In genomic region chr2:180655842-180656454, GRCh38 we compare ENCODE assay signal across 19 cellular contexts.
DNase-seq lines count a peak whose midpoint lies in the region; ATAC-seq and TF ChIP-seq lines count a peak whose summit lies in the region.
"Had no signal": no experiment of that assay in that cellular context is flagged by ENCODE, and none has a peak within 500 bp of the region (broad histone marks: within the 10 kb centered on the region; RNA-seq: fewer than 3 reads in every experiment).

No MANE protein-coding gene starts in this region.

- H3K4me2 ChIP-seq in IMR-90 (ENCODE audit: low read depth, low read length): no peak overlapping the region

- TF ChIP-seq RAD21 in IMR-90 (IDR thresholded peaks at IDR 0.05; ENCODE audit: low read length): no peak

- no peak overlapping the region for H3K23ac ChIP-seq in IMR-90 (ENCODE audit: low read depth, low read length)

- no CpG with 5 or more reads among the region's 1 CpG for WGBS in IMR-90 (ENCODE audit: extremely low coverage in 2 of 2, insufficient read length in 1 of 2), 2 experiments
- 78 to 87% methylated on average over 1 of the region's 1 CpG for whole genome bisulfite sequencing in lower leg skin, 2 donors

- H3K9ac ChIP-seq in IMR-90 (ENCODE audit: low read depth, low read length): no peak overlapping the region

- dilution Hi-C loops in IMR-90 (cut with HindIII; ENCODE audit: low sequenced_read_pairs, unreplicated experiment): no loop called here

- no peak overlapping the region; the same call in 1 of the 2 replicates for H3K14ac ChIP-seq in IMR-90 (replicated peaks; ENCODE audit: low read depth, low read length)

- no peak overlapping the region for H2AK5ac ChIP-seq in IMR-90 (ENCODE audit: low read depth, low read length)

- H2AFZ ChIP-seq in IMR-90 (replicated peaks; ENCODE audit: low read length, poor library complexity): no peak overlapping the region

- no peaks in the 10 kb centered on the region for H3K36me3 Mint-ChIP-seq in endothelial cell (ENCODE audit: low read depth, unreplicated experiment)
- no peaks in the 10 kb centered on the region for H3K36me3 Mint-ChIP-seq in nephron progenitor cell (ENCODE audit: low read depth)
- H3K36me3 Mint-ChIP-seq: activated naive CD8-positive, alpha-beta T cell had no signal

- no peak for ATAC-seq in IMR-90 (ENCODE audit: low read depth)
- no peak for ATAC-seq in GM18520 (IDR thresholded peaks at IDR 0.05; ENCODE audit: unreplicated experiment)
- no peak for ATAC-seq in HG03520 (IDR thresholded peaks at IDR 0.05; ENCODE audit: unreplicated experiment)

- H3K27ac Mint-ChIP-seq in endothelial cell (ENCODE audit: unreplicated experiment) (no peak overlapping the region), nephron progenitor cell (no peak overlapping the region)
- H3K27ac Mint-ChIP-seq: activated naive CD8-positive, alpha-beta T cell had no signal

- peaks cover 1% of the 10 kb centered on the region for H3K27me3 Mint-ChIP-seq in endothelial cell (ENCODE audit: unreplicated experiment)
- H3K27me3 Mint-ChIP-seq in nephron progenitor cell (ENCODE audit: low read depth, poor library complexity): peaks cover 3% of the 10 kb centered on the region
- H3K27me3 Mint-ChIP-seq: activated naive CD8-positive, alpha-beta T cell had no signal

- H2BK5ac ChIP-seq in IMR-90 (ENCODE audit: low read depth, low read length, poor library complexity, severe bottlenecking): no peak overlapping the region

- H3K9me1 ChIP-seq in IMR-90 (ENCODE audit: insufficient read depth, low read length): no peaks in the 10 kb centered on the region; the same call in 1 of the 2 replicates

- H3K4me3 Mint-ChIP-seq in endothelial cell (ENCODE audit: unreplicated experiment): no peak overlapping the region
- H3K4me3 Mint-ChIP-seq in nephron progenitor cell: no peak overlapping the region
- H3K4me3 Mint-ChIP-seq: activated naive CD8-positive, alpha-beta T cell had no signal

- H4K91ac ChIP-seq in IMR-90 (ENCODE audit: insufficient read depth, low read depth, low read length): no peak overlapping the region

- peaks cover 3% of the 10 kb centered on the region for H3K4me1 Mint-ChIP-seq in endothelial cell (ENCODE audit: unreplicated experiment)
- H3K4me1 Mint-ChIP-seq in nephron progenitor cell: peaks cover 11% of the 10 kb centered on the region

- CTCF ChIA-PET in AG04450 (lab: Charles Lee): interaction anchor here (0.8 to 1.5 kb wide), 3 partner anchors 38 to 141 kb away, joined by 3 read pairs; no protein-coding TSS in a partner anchor
- CTCF ChIA-PET in IMR-90 (lab: Yijun Ruan, JAX): interaction anchor here (0.7 to 1.7 kb wide), 2 partner anchors 9 to 156 kb away, joined by 3 to 5 read pairs; no protein-coding TSS in a partner anchor

- POLR2A ChIA-PET in AG04450 (lab: Yijun Ruan, JAX) (no interaction called here), IMR-90 (lab: Charles Lee; ENCODE audit: unreplicated experiment) (no interaction called here)

- no peaks in the 10 kb centered on the region for H3K79me1 ChIP-seq in IMR-90 (ENCODE audit: low read depth in 1 of 2, low read length in 2 of 2)

- no peak overlapping the region; the same call in 1 of the 2 replicates for H3K18ac ChIP-seq in IMR-90 (ENCODE audit: low read depth, low read length)

- H3K4ac ChIP-seq in IMR-90 (ENCODE audit: low read depth, low read length): no peak overlapping the region

- in situ Hi-C loops in IMR-90 (cut with MboI; ENCODE audit: low sequenced_read_pairs): no loop called here

- H2BK15ac ChIP-seq in IMR-90 (ENCODE audit: low read depth, low read length): no peak overlapping the region

- H3K27me3 ChIP-seq in AG04450 (ENCODE audit: control insufficient read depth, insufficient read depth, low read length) (no peaks in the 10 kb centered on the region), IMR-90 (ENCODE audit: control insufficient read depth, insufficient read depth, low read length) (no peaks in the 10 kb centered on the region)
- H3K27me3 ChIP-seq: BE2C, ovary, testis had no signal

- no peak for TF ChIP-seq POLR2A in IMR-90 (IDR thresholded peaks at IDR 0.05; ENCODE audit: low read depth, low read length)
- TF ChIP-seq POLR2A in lower leg skin (IDR thresholded peaks at IDR 0.05): no peak

- H2BK120ac ChIP-seq in IMR-90 (ENCODE audit: low read depth, low read length): no peak overlapping the region

- peak overlapping the region; percentile 10; the same call in 1 of the 2 replicates for H2BK20ac ChIP-seq in IMR-90 (ENCODE audit: low read depth, low read length)

- no peaks in the 10 kb centered on the region for H4K20me1 ChIP-seq in IMR-90 (ENCODE audit: insufficient read depth, low read length)

- intact Hi-C loops in IMR-90 (cut with micrococcal nuclease) (no loop called here), lower leg skin (cut with DNase I; ENCODE audit: low total_unique reads) (no loop called here)

- H3K4me1 ChIP-seq in IMR-90 (ENCODE audit: control insufficient read depth, insufficient read depth, low read length): peaks cover 5% of the 10 kb centered on the region; the same call in 1 of the 2 replicates
- H3K4me1 ChIP-seq: BE2C, testis had no signal

- no peak overlapping the region for H3K56ac ChIP-seq in IMR-90 (ENCODE audit: extremely low read depth, insufficient read depth, low read length)

- H3K27ac ChIP-seq in AG04450 (ENCODE audit: low read depth, low read length) (no peak overlapping the region), IMR-90 (ENCODE audit: insufficient read depth, low read length) (no peak overlapping the region)
- H3K27ac ChIP-seq: ovary, testis had no signal

- DNase-seq in AG04450 (ENCODE audit: low read depth, low spot score) (no peak), IMR-90 (no peak), endothelial cell (ENCODE audit: low spot score) (no peak), nephron progenitor cell (no peak), lower leg skin (ENCODE audit: low spot score in 2 of 2) (no peak), NCI-H128 (lab: John Stamatoyannopoulos, UW; ENCODE audit: unreplicated experiment) (no peak)
- DNase-seq: activated CD4-positive, alpha-beta T cell treated with anti-CD3 and anti-CD28 coated beads for 1 hour; BE2C; cerebellar nuclear complex; DMS79 treated with DMSO at 0.1 percent for 48 hours; erythroblast; NCI-H510A treated with DMSO at 0.1 percent for 48 hours; ovary; T-helper 1 cell; testis had no signal

- no peak overlapping the region for H4K5ac ChIP-seq in IMR-90 (ENCODE audit: low read depth, low read length)

- no peaks in the 10 kb centered on the region for H3K36me3 ChIP-seq in IMR-90 (ENCODE audit: control insufficient read depth, insufficient read depth, low read length)
- H3K36me3 ChIP-seq: BE2C, ovary had no signal

- BruUV-seq in IMR-90 (replicated peaks; lab: Mats Ljungman, UMichigan): no TSS peak

- H4K8ac ChIP-seq in IMR-90 (ENCODE audit: low read depth in 2 of 2, low read length in 2 of 2): no peak overlapping the region; a peak in 1 of 4 replicates

- H3K9me3 ChIP-seq in AG04450 (ENCODE audit: control insufficient read depth, insufficient read depth, low read length) (no peaks in the 10 kb centered on the region), IMR-90 (ENCODE audit: control insufficient read depth, insufficient read depth, low read length) (no peaks in the 10 kb centered on the region)
- H3K9me3 ChIP-seq: BE2C, ovary, testis had no signal

- H3K4me3 ChIP-seq in AG04450 (ENCODE audit: low read depth, low read length) (no peak overlapping the region), IMR-90 (ENCODE audit: insufficient read depth, low read depth, low read length) (no peak overlapping the region), lower leg skin (ENCODE audit: low read depth, poor library complexity, severe bottlenecking) (no peak overlapping the region)
- H3K4me3 ChIP-seq: lung, ovary, testis had no signal

- no peak overlapping the region for H2AK9ac ChIP-seq in IMR-90 (replicated peaks; ENCODE audit: low read depth, low read length, poor library complexity)

- TF ChIP-seq CTCF in AG04450 (IDR thresholded peaks at IDR 0.05; ENCODE audit: low read depth, low read length): peak; percentile 18; the same call in 1 of the 2 replicates
- peak; percentile 5; the same call in 1 of the 2 replicates for TF ChIP-seq CTCF in IMR-90 (conservative IDR thresholded peaks at IDR 0.05; ENCODE audit: low read depth, low read length)
- peak; percentile 71 for TF ChIP-seq CTCF in endothelial cell (IDR thresholded peaks at IDR 0.05; ENCODE audit: unreplicated experiment)
- TF ChIP-seq CTCF in nephron progenitor cell (IDR thresholded peaks at IDR 0.05): peak; percentile 39
- TF ChIP-seq CTCF in lower leg skin (IDR thresholded peaks at IDR 0.05): no peak

- H3K9me3 Mint-ChIP-seq in endothelial cell (ENCODE audit: unreplicated experiment): no peaks in the 10 kb centered on the region
- no peaks in the 10 kb centered on the region for H3K9me3 Mint-ChIP-seq in nephron progenitor cell

TF ChIP-seq in IMR-90, 13 proteins besides CTCF, POLR2A, EP300 and RAD21:
- TF ChIP-seq RFX5 (IDR thresholded peaks at IDR 0.05; ENCODE audit: low read depth, low read length) (no peak), USF2 (IDR thresholded peaks at IDR 0.05; ENCODE audit: low read depth, low read length) (no peak), FOS (IDR thresholded peaks at IDR 0.05; ENCODE audit: low read depth, low read length) (no peak)
TF ChIP-seq in IMR-90: peak in this region for 0.

Comparison
In these comparisons a context has a peak if more than half of its experiments do, and no peak if none do; other contexts are left out.
1. CTCF ChIP-seq: peak in AG04450 (single experiment), IMR-90 (single experiment), endothelial cell (single experiment) and nephron progenitor cell (single experiment); none in lower leg skin (0 of 3).